In the genomic region with DNA sequence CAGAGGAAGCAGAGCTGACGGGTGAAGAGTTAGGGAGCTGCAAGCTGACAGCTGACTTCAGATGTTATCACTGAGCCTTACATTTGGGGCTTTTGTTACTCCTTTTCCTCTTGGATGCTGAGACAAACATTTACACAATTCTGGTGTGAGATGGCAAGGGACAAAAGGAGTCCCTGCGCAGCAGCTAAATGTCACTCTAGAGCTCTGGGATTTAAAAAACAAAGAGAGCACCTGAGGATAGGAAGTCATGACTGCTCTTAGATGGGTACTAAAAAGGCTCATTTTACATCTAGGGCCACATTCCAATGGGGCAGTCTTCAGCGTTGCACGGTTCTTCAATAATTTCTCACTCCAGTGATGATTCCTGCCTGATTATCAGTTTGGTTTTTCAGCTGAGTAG, we compare ENCODE assay signal across 1 cellular context.
TF ChIP-seq lines count a peak whose summit lies in the region.

No MANE protein-coding gene starts in this region.

TF ChIP-seq in WTC11, 78 proteins besides CTCF, POLR2A, EP300 and RAD21 (continued from another document):
- TF ChIP-seq, protein P1, sequence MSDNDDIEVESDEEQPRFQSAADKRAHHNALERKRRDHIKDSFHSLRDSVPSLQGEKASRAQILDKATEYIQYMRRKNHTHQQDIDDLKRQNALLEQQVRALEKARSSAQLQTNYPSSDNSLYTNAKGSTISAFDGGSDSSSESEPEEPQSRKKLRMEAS (CRISPR knock-in tag; IDR thresholded peaks at IDR 0.05): no peak
- TF ChIP-seq TEAD4 (CRISPR knock-in tag; IDR thresholded peaks at IDR 0.05) (no peak), ZNF232 (CRISPR knock-in tag; IDR thresholded peaks at IDR 0.05) (no peak), TEAD1 (CRISPR knock-in tag; IDR thresholded peaks at IDR 0.05) (no peak)
- TF ChIP-seq, protein P2, sequence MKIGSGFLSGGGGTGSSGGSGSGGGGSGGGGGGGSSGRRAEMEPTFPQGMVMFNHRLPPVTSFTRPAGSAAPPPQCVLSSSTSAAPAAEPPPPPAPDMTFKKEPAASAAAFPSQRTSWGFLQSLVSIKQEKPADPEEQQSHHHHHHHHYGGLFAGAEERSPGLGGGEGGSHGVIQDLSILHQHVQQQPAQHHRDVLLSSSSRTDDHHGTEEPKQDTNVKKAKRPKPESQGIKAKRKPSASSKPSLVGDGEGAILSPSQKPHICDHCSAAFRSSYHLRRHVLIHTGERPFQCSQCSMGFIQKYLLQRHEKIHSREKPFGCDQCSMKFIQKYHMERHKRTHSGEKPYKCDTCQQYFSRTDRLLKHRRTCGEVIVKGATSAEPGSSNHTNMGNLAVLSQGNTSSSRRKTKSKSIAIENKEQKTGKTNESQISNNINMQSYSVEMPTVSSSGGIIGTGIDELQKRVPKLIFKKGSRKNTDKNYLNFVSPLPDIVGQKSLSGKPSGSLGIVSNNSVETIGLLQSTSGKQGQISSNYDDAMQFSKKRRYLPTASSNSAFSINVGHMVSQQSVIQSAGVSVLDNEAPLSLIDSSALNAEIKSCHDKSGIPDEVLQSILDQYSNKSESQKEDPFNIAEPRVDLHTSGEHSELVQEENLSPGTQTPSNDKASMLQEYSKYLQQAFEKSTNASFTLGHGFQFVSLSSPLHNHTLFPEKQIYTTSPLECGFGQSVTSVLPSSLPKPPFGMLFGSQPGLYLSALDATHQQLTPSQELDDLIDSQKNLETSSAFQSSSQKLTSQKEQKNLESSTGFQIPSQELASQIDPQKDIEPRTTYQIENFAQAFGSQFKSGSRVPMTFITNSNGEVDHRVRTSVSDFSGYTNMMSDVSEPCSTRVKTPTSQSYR (CRISPR knock-in tag; IDR thresholded peaks at IDR 0.05): no peak
